In the genomic region with DNA sequence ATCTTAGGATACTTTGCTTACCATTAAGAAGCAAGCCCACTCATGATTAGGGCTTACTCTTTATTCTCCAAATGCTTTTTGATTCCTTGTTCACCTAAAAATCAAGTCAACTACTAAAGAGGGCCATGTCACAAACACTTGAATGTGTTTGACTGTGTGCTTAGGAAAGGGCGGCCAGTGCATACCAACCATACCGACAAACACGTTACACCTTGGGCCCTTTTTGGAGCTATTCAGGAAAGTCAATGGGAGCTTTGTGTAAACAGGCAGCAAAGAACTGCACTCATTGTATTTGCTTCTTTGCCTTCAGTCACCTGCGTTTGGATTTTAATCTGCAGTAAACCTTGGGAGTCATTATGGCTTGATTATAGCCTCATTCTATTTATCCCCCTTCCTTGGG, we compare ENCODE assay signal across 24 cellular contexts.
DNase-seq lines count a peak whose midpoint lies in the region; ATAC-seq, FAIRE-seq and TF ChIP-seq lines count a peak whose summit lies in the region.
"Had no signal": no experiment of that assay in that cellular context is flagged by ENCODE, and none has a peak within 500 bp of the region (broad histone marks: within the 10 kb centered on the region; RNA-seq: fewer than 3 reads in every experiment).

No MANE protein-coding gene starts in this region.

- H3K27ac ChIP-seq in GM23338 (ENCODE audit: low read depth) = no peak overlapping the region
- H3K27ac ChIP-seq in lung (ENCODE audit: low read depth in 1 of 2, low read length in 1 of 2) = no peak overlapping the region
- H3K27ac ChIP-seq in HepG2 (ENCODE audit: extremely low read length, insufficient read depth, low read length) = no peak overlapping the region
- H3K27ac ChIP-seq: skin epidermis had no signal

- H3K9me2 ChIP-seq in GM23338 (ENCODE audit: insufficient read depth) = peaks cover 5% of the 10 kb centered on the region; the same call in 1 of the 2 replicates

- H3K4me3 Mint-ChIP-seq in GM23338 = no peak overlapping the region
- H3K4me3 Mint-ChIP-seq: activated CD8-positive, alpha-beta T cell treated with anti-CD3 and anti-CD28 coated beads for 36 hours; activated naive CD8-positive, alpha-beta T cell treated with anti-CD3 and anti-CD28 coated beads, Interleukin-2, amount 10 ng/mL, durations not matched to agents 7 days and 5 days; HFFc6 had no signal

- no peak overlapping the region for H3K9ac ChIP-seq in HepG2 (ENCODE audit: insufficient read depth, low read depth, low read length)

- H3K36me3 Mint-ChIP-seq in GM23338 (ENCODE audit: low read depth) = peaks cover 3% of the 10 kb centered on the region; the same call in 2 of the 3 replicates
- H3K36me3 Mint-ChIP-seq: activated naive CD8-positive, alpha-beta T cell treated with anti-CD3 and anti-CD28 coated beads, Interleukin-2, amount 10 ng/mL, durations not matched to agents 7 days and 5 days had no signal

- no peaks in the 10 kb centered on the region for H3K9me3 ChIP-seq in lung (ENCODE audit: control insufficient read depth in 2 of 2, insufficient read depth in 1 of 2, low read length in 1 of 2)
- peaks cover 63% of the 10 kb centered on the region for H3K9me3 ChIP-seq in HepG2 (ENCODE audit: low read length)
- H3K9me3 ChIP-seq: BE2C had no signal

- BruUV-seq in HepG2 (replicated peaks; lab: Mats Ljungman, UMichigan) = no TSS peak

- TF ChIP-seq CTCF in GM23338 (conservative IDR thresholded peaks at IDR 0.05; ENCODE audit: low read depth in 2 of 2) (no peak), lung (IDR thresholded peaks at IDR 0.05; ENCODE audit: control extremely low read depth, extremely low read depth) (no peak), HepG2 (CRISPR knock-in tag; IDR thresholded peaks at IDR 0.05) (no peak)

- ATAC-seq in GM23338 = peak; percentile 62
- peak; percentile 62 for ATAC-seq in lung (ENCODE audit: insufficient read depth, low FRiP score)
- no peak for ATAC-seq in HG02938 (IDR thresholded peaks at IDR 0.05; ENCODE audit: unreplicated experiment)
- ATAC-seq in HepG2 = no peak
- ATAC-seq: activated CD8-positive, alpha-beta T cell treated with anti-CD3 and anti-CD28 coated beads for 36 hours had no signal

- CTCF ChIA-PET in HepG2 (lab: Yijun Ruan, JAX; ENCODE audit: low intra/inter-chr PET ratio, low total read pairs) = no interaction called here

- no peak overlapping the region for H3K4me2 ChIP-seq in GM23338
- no peak overlapping the region for H3K4me2 ChIP-seq in HepG2 (ENCODE audit: low read depth, low read length)

- H3K9me3 Mint-ChIP-seq in GM23338 = peaks cover 5% of the 10 kb centered on the region; the same call in 2 of the 3 replicates

- TF ChIP-seq POLR2A in HepG2 (IDR thresholded peaks at IDR 0.05; ENCODE audit: insufficient read depth in 1 of 2, low read depth in 2 of 2, low read length in 2 of 2) = no peak

- H3K36me3 ChIP-seq in GM23338 (ENCODE audit: insufficient read depth) (no peaks in the 10 kb centered on the region), lung (ENCODE audit: control insufficient read depth in 2 of 2, insufficient read depth in 2 of 2, low read length in 2 of 2) (no peaks in the 10 kb centered on the region), HepG2 (replicated peaks in 1 of 2; ENCODE audit: control insufficient read depth in 1 of 2, insufficient read depth in 2 of 2, low read length in 2 of 2) (no peaks in the 10 kb centered on the region)
- H3K36me3 ChIP-seq: BE2C had no signal

- no peak overlapping the region for H3K4me3 ChIP-seq in GM23338
- no peak overlapping the region for H3K4me3 ChIP-seq in lung
- no peak overlapping the region for H3K4me3 ChIP-seq in HepG2 (replicated peaks in 1 of 3; ENCODE audit: insufficient read depth in 1 of 3, low read depth in 2 of 3, low read length in 3 of 3)
- H3K4me3 ChIP-seq: skin epidermis had no signal

- H3F3A ChIP-seq in GM23338 (replicated peaks; ENCODE audit: low read depth) = no peaks in the 10 kb centered on the region

- TF ChIP-seq RAD21 in HepG2 (CRISPR knock-in tag; IDR thresholded peaks at IDR 0.05) = no peak

- H3K27me3 Mint-ChIP-seq in GM23338 (ENCODE audit: insufficient read depth, low read depth, poor library complexity) = no peaks in the 10 kb centered on the region
- H3K27me3 Mint-ChIP-seq: activated CD8-positive, alpha-beta T cell treated with anti-CD3 and anti-CD28 coated beads for 36 hours; activated naive CD8-positive, alpha-beta T cell treated with anti-CD3 and anti-CD28 coated beads, Interleukin-2, amount 10 ng/mL, durations not matched to agents 7 days and 5 days had no signal

- H3K79me2 ChIP-seq in GM23338 (replicated peaks; ENCODE audit: insufficient read depth) (no peaks in the 10 kb centered on the region), HepG2 (ENCODE audit: insufficient read depth, low read length) (no peaks in the 10 kb centered on the region)

- TF ChIP-seq EP300 in HepG2 (IDR thresholded peaks at IDR 0.05; ENCODE audit: low read depth in 2 of 2, low read length in 2 of 2) (no peak), HepG2 (CRISPR knock-in tag; IDR thresholded peaks at IDR 0.05; ENCODE audit: borderline replicate concordance) (no peak)

- peak; percentile 53 for DNase-seq in NCI-H1105 treated with DMSO at 0.1 percent for 48 hours (lab: John Stamatoyannopoulos, UW)
- DNase-seq in NCI-H1105 (lab: John Stamatoyannopoulos, UW) = no peak
- peak; percentile 29 for DNase-seq in GM23338 (ENCODE audit: low spot score)
- DNase-seq in NCI-H774 (lab: John Stamatoyannopoulos, UW) = peak; percentile 49
- DNase-seq in lung (ENCODE audit: low spot score) = peak; percentile 47
- DNase-seq in activated effector memory CD4-positive, alpha-beta T cell treated with Interleukin-2 at 50 U/mL for 16 hours = no peak
- DNase-seq in HepG2 (ENCODE audit: low spot score) = no peak
- DNase-seq: activated CD4-positive, CD25-positive, alpha-beta regulatory T cell treated with anti-CD3 and anti-CD28 coated beads, Interleukin-2, amount 50 U/mL, for 72 hours; activated CD8-positive, alpha-beta T cell treated with anti-CD3 and anti-CD28 coated beads for 36 hours; activated effector memory CD4-positive, alpha-beta T cell treated with anti-CD3 and anti-CD28 coated beads, Interleukin-2, amount 50 U/mL, for 16 hours; activated naive CD8-positive, alpha-beta T cell treated with anti-CD3 and anti-CD28 coated beads, Interleukin-2, amount 10 ng/mL, durations not matched to agents 7 days and 5 days; activated T-cell treated with anti-CD3 and anti-CD28 coated beads for 4 hours; BE2C; cerebellar nuclear complex; HFFc6; IMR-90; mesenchymal stem cell; NK-92 treated with Interleukin-12 subunit alpha and Interleukin-12 subunit beta, amount 100 ng/mL, for 24 hours; nucleus accumbens had no signal

- in situ Hi-C loops in HepG2 (cut with HindIII; ENCODE audit: extremely low pct_ligation_motif_present, low pct_unique_long_range_greater_than_20kb) = no loop called here

- H2AFZ ChIP-seq in GM23338 (no peak overlapping the region), HepG2 (ENCODE audit: low read length) (no peak overlapping the region)

- no peaks in the 10 kb centered on the region for H3K27me3 ChIP-seq in GM23338 (ENCODE audit: insufficient read depth)
- no peaks in the 10 kb centered on the region for H3K27me3 ChIP-seq in lung (ENCODE audit: control insufficient read depth, insufficient read depth)
- H3K27me3 ChIP-seq in HepG2 (ENCODE audit: control insufficient read depth in 1 of 2, insufficient read depth in 2 of 2, low read length in 2 of 2) = no peaks in the 10 kb centered on the region
- H3K27me3 ChIP-seq: BE2C had no signal

- intact Hi-C loops in HepG2 (cut with micrococcal nuclease; ENCODE audit: unreplicated experiment) = no loop called here

- H3K4me1 Mint-ChIP-seq in GM23338 = peaks cover 10% of the 10 kb centered on the region; the same call in 1 of the 3 replicates
- H3K4me1 Mint-ChIP-seq: activated naive CD8-positive, alpha-beta T cell treated with anti-CD3 and anti-CD28 coated beads, Interleukin-2, amount 10 ng/mL, durations not matched to agents 7 days and 5 days had no signal

- 57 to 69% methylated on average over 4 of the region's 4 CpGs for WGBS in lung, 2 donors
- WGBS in HepG2 (ENCODE audit: low lambda C conversion rate) = 11% methylated on average over 4 of the region's 4 CpGs

- H3K4me1 ChIP-seq in GM23338 (ENCODE audit: insufficient read depth) (0 out of 2 replicates have a peak, but pooled peaks cover 3% of the 10 kb centered on the region), lung (ENCODE audit: control insufficient read depth in 2 of 2, insufficient read depth in 2 of 2, low read length in 2 of 2) (peaks cover 1 to 7% of the 10 kb centered on the region in 2 donors), HepG2 (ENCODE audit: insufficient read depth, low read length) (no peaks in the 10 kb centered on the region)

- POLR2A ChIA-PET in HepG2 (lab: Yijun Ruan, JAX) = no interaction called here

- no peak overlapping the region for H3K27ac Mint-ChIP-seq in GM23338
- H3K27ac Mint-ChIP-seq: activated CD8-positive, alpha-beta T cell treated with anti-CD3 and anti-CD28 coated beads for 36 hours; activated naive CD8-positive, alpha-beta T cell treated with anti-CD3 and anti-CD28 coated beads, Interleukin-2, amount 10 ng/mL, durations not matched to agents 7 days and 5 days; HFFc6 had no signal

- FAIRE-seq in HepG2 (lab: Jason Lieb, UNC) = no peak
- FAIRE-seq: endothelial cell of umbilical vein, TTC549, urothelium cell line had no signal

- H4K20me1 ChIP-seq in GM23338 (replicated peaks; ENCODE audit: insufficient read depth) = no peaks in the 10 kb centered on the region
- no peaks in the 10 kb centered on the region for H4K20me1 ChIP-seq in HepG2 (ENCODE audit: insufficient read depth, low read length)

TF ChIP-seq in HepG2, 621 proteins besides CTCF, POLR2A, EP300 and RAD21 (continues in another document):
- TF ChIP-seq ZBTB7B (CRISPR knock-in tag; IDR thresholded peaks at IDR 0.05) = no peak
- TF ChIP-seq NFRKB (IDR thresholded peaks at IDR 0.05) = no peak
- no peak for TF ChIP-seq FOXK1 (CRISPR knock-in tag; IDR thresholded peaks at IDR 0.05; ENCODE audit: borderline replicate concordance, low read depth)
- no peak for TF ChIP-seq NFE2L1 (CRISPR knock-in tag; IDR thresholded peaks at IDR 0.05; ENCODE audit: borderline replicate concordance)
- TF ChIP-seq SP140L (CRISPR knock-in tag; IDR thresholded peaks at IDR 0.05; ENCODE audit: borderline replicate concordance) = no peak
- TF ChIP-seq POLR2G (IDR thresholded peaks at IDR 0.05; ENCODE audit: low read depth, low read length) = no peak
- no peak for TF ChIP-seq HNRNPL (IDR thresholded peaks at IDR 0.05; ENCODE audit: low read depth, low read length)
- no peak for TF ChIP-seq ZNF180 (CRISPR knock-in tag; IDR thresholded peaks at IDR 0.05; ENCODE audit: borderline replicate concordance, low read depth)
- no peak for TF ChIP-seq MEIS1 (CRISPR knock-in tag; IDR thresholded peaks at IDR 0.05; ENCODE audit: borderline replicate concordance)
- no peak for TF ChIP-seq ZNF672 (CRISPR knock-in tag; IDR thresholded peaks at IDR 0.05)
- no peak for TF ChIP-seq THAP8 (CRISPR knock-in tag; IDR thresholded peaks at IDR 0.05; ENCODE audit: borderline replicate concordance)

Comparison
In these comparisons a context has a peak if more than half of its experiments do, and no peak if none do; other contexts are left out.
1. DNase-seq: peak in NCI-H1105 treated with DMSO at 0.1 percent for 48 hours (single experiment), GM23338 (single experiment), NCI-H774 (single experiment) and lung (single experiment); none in NCI-H1105 (single experiment), activated effector memory CD4-positive, alpha-beta T cell treated with Interleukin-2 at 50 U/mL for 16 hours (single experiment) and HepG2 (single experiment).
2. ATAC-seq: peak in GM23338 (single experiment) and lung (single experiment); none in HG02938 (single experiment) and HepG2 (single experiment).